In genomic region chr22:50262460-50262911, GRCh38 we compare ENCODE assay signal across 11 cellular contexts. TPM values are rescaled to one million over a fixed set of nuclear protein-coding genes. Genes with fewer than 3 reads are reported as not detected.
DNase-seq lines count a peak whose midpoint lies in the region; ATAC-seq and TF ChIP-seq lines count a peak whose summit lies in the region.
"Had no signal": no experiment of that assay in that cellular context is flagged by ENCODE, and none has a peak within 500 bp of the region (broad histone marks: within the 10 kb centered on the region; RNA-seq: fewer than 3 reads in every experiment).

No MANE protein-coding gene starts in this region.

- H3K27ac ChIP-seq in neural progenitor cell, result no peak overlapping the region
- H3K27ac ChIP-seq: thoracic aorta had no signal

- H3K36me3 Mint-ChIP-seq in activated naive CD8-positive, alpha-beta T cell treated with anti-CD3 and anti-CD28 coated beads, Interleukin-2, amount 10 ng/mL, durations not matched to agents 7 days and 5 days, result no peaks in the 10 kb centered on the region
- no peaks in the 10 kb centered on the region for H3K36me3 Mint-ChIP-seq in neural progenitor cell

- no peaks in the 10 kb centered on the region for H3K9me3 ChIP-seq in neural progenitor cell (ENCODE audit: low read depth)
- H3K9me3 ChIP-seq: thoracic aorta had no signal

- H4K20me1 ChIP-seq in neural progenitor cell (ENCODE audit: low read depth), result peaks cover 32% of the 10 kb centered on the region

- no peak overlapping the region for H3K4me3 ChIP-seq in neural progenitor cell

- peaks cover 10% of the 10 kb centered on the region for H3K4me1 ChIP-seq in neural progenitor cell

- no peak overlapping the region for H2AFZ ChIP-seq in neural progenitor cell (replicated peaks)

- no peak overlapping the region for H3K27ac Mint-ChIP-seq in activated naive CD8-positive, alpha-beta T cell treated with anti-CD3 and anti-CD28 coated beads, Interleukin-2, amount 10 ng/mL, durations not matched to agents 7 days and 5 days
- no peak overlapping the region for H3K27ac Mint-ChIP-seq in neural progenitor cell

- H3K4me3 Mint-ChIP-seq in activated naive CD8-positive, alpha-beta T cell treated with anti-CD3 and anti-CD28 coated beads, Interleukin-2, amount 10 ng/mL, durations not matched to agents 7 days and 5 days, result peak overlapping the region; percentile 64
- H3K4me3 Mint-ChIP-seq in neural progenitor cell, result peak overlapping the region; percentile 85

- peak overlapping the region; percentile 99 for H3K4me2 ChIP-seq in neural progenitor cell

- no peaks in the 10 kb centered on the region for H3K9me3 Mint-ChIP-seq in activated naive CD8-positive, alpha-beta T cell treated with anti-CD3 and anti-CD28 coated beads, Interleukin-2, amount 10 ng/mL, durations not matched to agents 7 days and 5 days
- H3K9me3 Mint-ChIP-seq in neural progenitor cell, result peaks cover 2% of the 10 kb centered on the region

- peaks cover 11% of the 10 kb centered on the region for H3K27me3 Mint-ChIP-seq in activated naive CD8-positive, alpha-beta T cell treated with anti-CD3 and anti-CD28 coated beads, Interleukin-2, amount 10 ng/mL, durations not matched to agents 7 days and 5 days
- peaks cover 8% of the 10 kb centered on the region for H3K27me3 Mint-ChIP-seq in neural progenitor cell (ENCODE audit: insufficient read depth, low read depth)

- H3K36me3 ChIP-seq in neural progenitor cell, result no peaks in the 10 kb centered on the region
- H3K36me3 ChIP-seq: thoracic aorta had no signal

- no peak for ATAC-seq in activated naive CD8-positive, alpha-beta T cell treated with anti-CD3 and anti-CD28 coated beads, Interleukin-2, amount 10 ng/mL, durations not matched to agents 7 days and 5 days (ENCODE audit: low read depth)

- POLR2A ChIA-PET in activated naive CD8-positive, alpha-beta T cell treated with anti-CD3 and anti-CD28 coated beads, Interleukin-2, amount 10 ng/mL, durations not matched to agents 7 days and 5 days (lab: Charles Lee), result interaction anchor here (0.6 to 3.7 kb wide), 4 partner anchors 11 to 263 kb away, joined by 3 to 26 read pairs (median 4); partner anchors contain the start of genes HDAC10 and SCO2

- peaks cover 5% of the 10 kb centered on the region for H3F3A ChIP-seq in neural progenitor cell (ENCODE audit: low read depth)

- TF ChIP-seq CTCF in neural progenitor cell (IDR thresholded peaks at IDR 0.05), result no peak

- peaks cover 4% of the 10 kb centered on the region for H3K4me1 Mint-ChIP-seq in activated naive CD8-positive, alpha-beta T cell treated with anti-CD3 and anti-CD28 coated beads, Interleukin-2, amount 10 ng/mL, durations not matched to agents 7 days and 5 days
- peaks cover 4% of the 10 kb centered on the region for H3K4me1 Mint-ChIP-seq in neural progenitor cell

- H3K27me3 ChIP-seq in neural progenitor cell, result peaks cover 70% of the 10 kb centered on the region

- no peaks in the 10 kb centered on the region for H3K79me2 ChIP-seq in neural progenitor cell (ENCODE audit: low read depth)

- peak; percentile 51 for DNase-seq in activated CD4-positive, alpha-beta T cell treated with anti-CD3 and anti-CD28 coated beads for 48 hours
- no peak for DNase-seq in activated CD4-positive, alpha-beta T cell treated with anti-CD3 and anti-CD28 coated beads, Interleukin-2, amount 50 U/mL, for 48 hours
- DNase-seq in NAMALWA (ENCODE audit: low spot score) (peak; percentile 72), neural progenitor cell (ENCODE audit: low spot score) (no peak), D341Med (ENCODE audit: low spot score) (no peak), COR-L47 (lab: John Stamatoyannopoulos, UW) (no peak), HUDEP-2 (lab: John Stamatoyannopoulos, UW; ENCODE audit: unreplicated experiment in 76 of 76) (no peak)
- DNase-seq in activated naive CD8-positive, alpha-beta T cell treated with anti-CD3 and anti-CD28 coated beads, Interleukin-2, amount 10 ng/mL, durations not matched to agents 7 days and 5 days, result no peak
- DNase-seq: dermis blood vessel endothelial cell, NCI-H2227 treated with DMSO at 0.1 percent for 48 hours had no signal

- H3K9ac ChIP-seq in neural progenitor cell, result no peak overlapping the region

RNA-seq across cellular contexts. Expression of gene MAPK12, which starts 1.0 kb away (rescaled TPM):
- total RNA-seq in activated naive CD8-positive, alpha-beta T cell treated with anti-CD3 and anti-CD28 coated beads, Interleukin-2, amount 10 ng/mL, durations not matched to agents 7 days and 5 days, result 1 to 10 TPM; 3.1 to 3.6 TPM
- total RNA-seq in neural progenitor cell (ENCODE audit: low replicate concordance), result 18.7 and 28.4 TPM in 2 replicates

RNA-seq across cellular contexts. Expression of gene MAPK11, which starts 7.7 kb away (rescaled TPM):
- 1 to 10 TPM; 7.9 to 8.5 TPM for total RNA-seq in activated naive CD8-positive, alpha-beta T cell treated with anti-CD3 and anti-CD28 coated beads, Interleukin-2, amount 10 ng/mL, durations not matched to agents 7 days and 5 days
- total RNA-seq in neural progenitor cell (ENCODE audit: low replicate concordance), result 0.37 TPM in 1 of 2 replicates, not detected in the other

RNA-seq across cellular contexts. Expression of gene HDAC10, which starts 11.4 kb away (rescaled TPM):
- 100 to 1,000 TPM in 1 of 2 experiments, 10 to 100 TPM in 1; 99.1 to 111 TPM for total RNA-seq in activated naive CD8-positive, alpha-beta T cell treated with anti-CD3 and anti-CD28 coated beads, Interleukin-2, amount 10 ng/mL, durations not matched to agents 7 days and 5 days
- 5.4 and 27.6 TPM in 2 replicates for total RNA-seq in neural progenitor cell (ENCODE audit: low replicate concordance)

RNA-seq across cellular contexts. Expression of gene TUBGCP6, which starts 17.7 kb away (rescaled TPM):
- total RNA-seq in activated naive CD8-positive, alpha-beta T cell treated with anti-CD3 and anti-CD28 coated beads, Interleukin-2, amount 10 ng/mL, durations not matched to agents 7 days and 5 days, result 10 to 100 TPM; 92.2 to 94.5 TPM
- total RNA-seq in neural progenitor cell (ENCODE audit: low replicate concordance), result 16.9 and 44.6 TPM in 2 replicates

RNA-seq across cellular contexts. Expression of gene PLXNB2, which starts 45.0 kb away (rescaled TPM):
- 10 to 100 TPM; 43.0 to 45.8 TPM for total RNA-seq in activated naive CD8-positive, alpha-beta T cell treated with anti-CD3 and anti-CD28 coated beads, Interleukin-2, amount 10 ng/mL, durations not matched to agents 7 days and 5 days
- total RNA-seq in neural progenitor cell (ENCODE audit: low replicate concordance), result 32.4 and 94.1 TPM in 2 replicates

Comparison
In these comparisons a context has a peak if more than half of its experiments do, and no peak if none do; other contexts are left out.
1. DNase-seq: peak in activated CD4-positive, alpha-beta T cell treated with anti-CD3 and anti-CD28 coated beads for 48 hours (single experiment) and NAMALWA (single experiment); none in activated CD4-positive, alpha-beta T cell treated with anti-CD3 and anti-CD28 coated beads, Interleukin-2, amount 50 U/mL, for 48 hours (0 of 2), activated naive CD8-positive, alpha-beta T cell treated with anti-CD3 and anti-CD28 coated beads, Interleukin-2, amount 10 ng/mL, durations not matched to agents 7 days and 5 days (single experiment), neural progenitor cell (single experiment), D341Med (single experiment), COR-L47 (single experiment) and HUDEP-2 (0 of 76).